ENCODE assay signal across 13 cellular contexts in the genomic region with DNA sequence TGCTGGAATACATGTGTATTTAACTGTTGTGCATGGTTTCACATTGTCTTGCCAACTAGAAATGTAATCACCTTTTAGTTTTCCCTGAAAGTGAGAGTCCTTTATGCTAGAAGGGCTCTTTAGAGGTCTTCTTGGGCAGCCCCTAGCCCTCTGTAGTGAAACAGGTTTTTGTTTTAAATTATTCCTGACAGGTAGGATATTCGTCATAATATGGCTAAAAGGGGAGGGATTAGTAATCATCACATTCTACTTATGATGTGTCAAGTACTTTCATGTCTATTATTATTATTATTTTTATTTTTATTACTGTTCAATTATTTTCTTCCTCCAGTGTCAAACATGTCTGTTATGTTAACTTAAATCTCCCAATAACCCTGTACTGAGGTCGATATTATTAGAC. TPM values are rescaled to one million over a fixed set of nuclear protein-coding genes. Genes with fewer than 3 reads are reported as not detected.
A peak's percentile ranks its signal among the peaks of the same experiment; 100 is the strongest.
DNase-seq lines count a peak whose midpoint lies in the region; ATAC-seq and TF ChIP-seq lines count a peak whose summit lies in the region.
"Had no signal": no experiment of that assay in that cellular context is flagged by ENCODE, and none has a peak within 500 bp of the region (broad histone marks: within the 10 kb centered on the region; RNA-seq: fewer than 3 reads in every experiment).

No MANE protein-coding gene starts in this region.

- H3K4me1 ChIP-seq in heart left ventricle (peaks cover 0 to 97% (median 79%) of the 10 kb centered on the region in 12 donors), left lung (peaks cover 31 to 99% of the 10 kb centered on the region in 2 donors), transverse colon (peaks cover 7 to 42% (median 13%) of the 10 kb centered on the region in 4 donors), SJCRH30 (peaks cover 26% of the 10 kb centered on the region)

- H3K4me1 Mint-ChIP-seq in activated B cell treated with CpG ODN at 0.5 μM for 24 hours: peaks cover 94% of the 10 kb centered on the region

- peaks cover 0 to 5% (median 0%) of the 10 kb centered on the region in 9 donors for H3K36me3 ChIP-seq in heart left ventricle
- no peaks in the 10 kb centered on the region for H3K36me3 ChIP-seq in left lung
- H3K36me3 ChIP-seq in transverse colon: no peaks in the 10 kb centered on the region
- no peaks in the 10 kb centered on the region; the same call in none of the 2 replicates for H3K36me3 ChIP-seq in SJCRH30

- no peaks in the 10 kb centered on the region for H3K27me3 Mint-ChIP-seq in activated B cell treated with CpG ODN at 0.5 μM for 24 hours
- H3K27me3 Mint-ChIP-seq: brain had no signal

- TF ChIP-seq CTCF in heart left ventricle (IDR thresholded peaks at IDR 0.05): no peak
- no peak for TF ChIP-seq CTCF in activated B cell treated with CpG ODN at 0.5 μM for 24 hours (IDR thresholded peaks at IDR 0.05)
- no peak for TF ChIP-seq CTCF in left lung (IDR thresholded peaks at IDR 0.05)
- TF ChIP-seq CTCF in transverse colon (IDR thresholded peaks at IDR 0.05): no peak

- H3K9me3 ChIP-seq in heart left ventricle (no peaks in the 10 kb centered on the region), left lung (no peaks in the 10 kb centered on the region), transverse colon (no peaks in the 10 kb centered on the region), SJCRH30 (replicated peaks) (no peaks in the 10 kb centered on the region)

- in situ Hi-C loops in transverse colon (cut with MboI; ENCODE audit: low pct_ligation_motif_present in 1 of 4, low pct_unique_long_range_greater_than_20kb in 1 of 4, low sequenced_read_pairs in 3 of 4): loop anchor here in 1 of 4 donors (25.0 kb wide), 1 partner anchor 116 kb away; no protein-coding TSS in a partner anchor

- POLR2A ChIA-PET in activated B cell treated with CpG ODN at 0.5 μM for 24 hours (lab: Charles Lee): interaction anchor here (1.6 kb wide), 1 partner anchor 35 kb away, joined by 10 read pairs; a partner anchor contains a TSS

- TF ChIP-seq POLR2A in heart left ventricle (IDR thresholded peaks at IDR 0.05) (no peak), transverse colon (IDR thresholded peaks at IDR 0.05) (no peak)

- DNase-seq in heart left ventricle: no peak
- no peak for DNase-seq in Right ventricle myocardium superior
- no peak for DNase-seq in activated B cell treated with CpG ODN at 0.5 μM for 24 hours
- no peak for DNase-seq in left lung
- no peak for DNase-seq in transverse colon
- no peak for DNase-seq in SJCRH30
- no peak for DNase-seq in NCI-H1092 (lab: John Stamatoyannopoulos, UW)
- DNase-seq: midbrain, NCI-H1048, retina had no signal

- H3K4me3 ChIP-seq in heart left ventricle (no peak overlapping the region), left lung (no peak overlapping the region), transverse colon (no peak overlapping the region), SJCRH30 (no peak overlapping the region)

- peaks cover 32% of the 10 kb centered on the region for H3K36me3 Mint-ChIP-seq in activated B cell treated with CpG ODN at 0.5 μM for 24 hours (ENCODE audit: low read depth)
- H3K36me3 Mint-ChIP-seq: brain had no signal

- no peaks in the 10 kb centered on the region for H3K9me3 Mint-ChIP-seq in activated B cell treated with CpG ODN at 0.5 μM for 24 hours
- H3K9me3 Mint-ChIP-seq: brain had no signal

- H3K27me3 ChIP-seq in heart left ventricle (no peaks in the 10 kb centered on the region), left lung (no peaks in the 10 kb centered on the region), transverse colon (no peaks in the 10 kb centered on the region), SJCRH30 (no peaks in the 10 kb centered on the region)

- ATAC-seq in heart left ventricle: no peak
- ATAC-seq in Right ventricle myocardium superior (ENCODE audit: poor library complexity): no peak
- ATAC-seq in activated B cell treated with CpG ODN at 0.5 μM for 24 hours (ENCODE audit: low read depth): no peak
- no peak for ATAC-seq in left lung
- ATAC-seq in HG03135 (IDR thresholded peaks at IDR 0.05; ENCODE audit: unreplicated experiment): no peak

- TF ChIP-seq EP300 in transverse colon (IDR thresholded peaks at IDR 0.05; ENCODE audit: low read depth): no peak

- peak overlapping the region; percentile 83 for H3K27ac Mint-ChIP-seq in activated B cell treated with CpG ODN at 0.5 μM for 24 hours

- WGBS in heart left ventricle, 4 donors: 49 to 66% (median 60%) methylated on average over 2 of the region's 2 CpGs
- 10 to 51% methylated on average over 2 of the region's 2 CpGs for WGBS in transverse colon (ENCODE audit: low coverage in 1 of 2), 2 donors

- peak overlapping the region; percentile 15 for H3K4me3 Mint-ChIP-seq in activated B cell treated with CpG ODN at 0.5 μM for 24 hours

- peak overlapping the region in 10 of 12 donors; percentile 19 to 85 (median 79) for H3K27ac ChIP-seq in heart left ventricle
- H3K27ac ChIP-seq in left lung: peak overlapping the region; percentile 75 to 77
- H3K27ac ChIP-seq in transverse colon: peak overlapping the region; percentile 61 to 78 (median 72)
- no peak overlapping the region for H3K27ac ChIP-seq in SJCRH30
- H3K27ac ChIP-seq: C4-2B had no signal

- intact Hi-C loops in heart left ventricle (cut with DNase I): loop anchor here in 6 of 10 donors (5.0 to 10.0 kb wide), 3 partner anchors 36 to 108 kb away; a partner anchor contains a TSS
- intact Hi-C loops in Right ventricle myocardium superior (cut with DNase I): loop anchor here (10.0 kb wide), 1 partner anchor 108 kb away; no protein-coding TSS in a partner anchor
- intact Hi-C loops in activated B cell treated with CpG ODN at 0.5 μM for 24 hours (cut with micrococcal nuclease): no loop called here
- intact Hi-C loops in left lung (cut with DNase I): loop anchor here in 1 of 2 donors (10.0 kb wide), 1 partner anchor 98 kb away; no protein-coding TSS in a partner anchor
- intact Hi-C loops in transverse colon (cut with DNase I; ENCODE audit: low total_unique reads): loop anchor here (10.0 kb wide), 1 partner anchor 108 kb away; no protein-coding TSS in a partner anchor

- CTCF ChIA-PET in activated B cell treated with CpG ODN at 0.5 μM for 24 hours (lab: Charles Lee): interaction anchor here (0.7 to 0.9 kb wide), 2 partner anchors 15 to 34 kb away, joined by 3 read pairs; no protein-coding TSS in a partner anchor

RNA-seq across cellular contexts. Expression of a gene that starts 35.5 kb away (rescaled TPM):
- total RNA-seq in heart left ventricle: 100 to 1,000 TPM in 8 of 9 donors, 10 to 100 TPM in 1; 99.6 to 298 (median 153) TPM
- polyA plus RNA-seq in heart left ventricle: 100 to 1,000 TPM in 1 of 2 donors, 10 to 100 TPM in 1; 48.9 to 178 TPM
- 97.6 TPM for total RNA-seq in Right ventricle myocardium superior
- 352 TPM in 2 replicates for total RNA-seq in activated B cell treated with CpG ODN at 0.5 μM for 24 hours
- total RNA-seq in left lung: 100 to 1,000 TPM; 503 to 543 TPM
- total RNA-seq in transverse colon: 10 to 100 TPM; 40.0 to 73.8 (median 60.4) TPM
- 247 and 249 TPM in 2 replicates for total RNA-seq in SJCRH30 (2014; rRNA removed; shearing (Covaris generic))
